In genomic region chr19:1302534-1303239, GRCh38 we compare ENCODE assay signal across 1 cellular context.
TF ChIP-seq lines count a peak whose summit lies in the region.

No MANE protein-coding gene starts in this region.

TF ChIP-seq in HepG2, 621 proteins besides CTCF, POLR2A, EP300 and RAD21:
- TF ChIP-seq AGO2 (optimal IDR thresholded peaks at IDR 0.05; ENCODE audit: low read depth, low read length) (peak; percentile 43), SAP130 (CRISPR knock-in tag; IDR thresholded peaks at IDR 0.05; ENCODE audit: low read depth) (no peak)
